1 cellular context compared by ENCODE assay signal in the genomic region with DNA sequence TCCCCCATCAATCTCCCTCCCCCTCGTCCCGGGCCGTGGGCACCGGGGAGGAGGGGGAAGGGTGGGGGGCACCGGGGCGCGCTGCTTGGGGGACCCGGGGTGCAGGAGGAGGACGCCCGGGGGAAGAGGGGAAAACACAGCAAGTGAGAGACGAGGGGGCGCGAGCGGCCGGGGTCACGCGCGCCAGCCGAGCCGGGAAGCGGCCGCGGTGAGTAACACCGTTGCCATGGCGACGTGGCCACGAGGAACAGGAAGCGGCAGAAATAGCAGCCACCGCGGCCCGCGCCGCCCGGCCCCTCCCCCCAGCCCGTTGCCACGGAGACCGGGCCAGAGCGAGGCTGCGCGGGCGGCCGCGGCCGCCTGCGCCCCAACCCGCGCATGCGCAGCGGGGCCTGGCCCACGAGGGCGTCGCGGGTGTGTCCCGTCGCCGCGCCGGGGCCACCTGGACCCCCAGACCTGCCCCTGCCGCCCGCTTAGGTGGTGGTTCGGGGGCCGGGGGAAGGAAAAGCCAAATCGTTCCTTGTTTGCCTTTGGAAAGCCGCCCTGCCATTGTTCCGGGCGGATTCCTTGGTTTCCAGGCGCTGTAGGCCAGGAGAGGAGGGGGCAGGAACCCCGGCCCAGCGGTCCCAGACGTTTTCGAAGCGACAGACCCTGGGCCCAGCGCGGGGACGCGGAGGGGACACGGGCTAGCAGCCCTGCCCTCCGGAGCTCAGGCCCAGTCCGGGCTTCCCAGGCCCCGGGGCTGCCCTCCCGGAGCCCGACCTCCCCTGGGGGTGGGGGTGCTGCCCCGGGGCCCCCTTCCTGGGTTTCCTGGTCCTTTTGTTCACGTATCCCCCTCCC.
TF ChIP-seq lines count a peak whose summit lies in the region.

No MANE protein-coding gene starts in this region.

TF ChIP-seq in HepG2, 621 proteins besides CTCF, POLR2A, EP300 and RAD21 (continued from another document and continues in another):
- 0 out of 2 replicates have a peak, but pooled peaks have one; percentile 16 for TF ChIP-seq ZBTB10 (CRISPR knock-in tag; IDR thresholded peaks at IDR 0.05; ENCODE audit: borderline replicate concordance)
- TF ChIP-seq, protein P1, sequence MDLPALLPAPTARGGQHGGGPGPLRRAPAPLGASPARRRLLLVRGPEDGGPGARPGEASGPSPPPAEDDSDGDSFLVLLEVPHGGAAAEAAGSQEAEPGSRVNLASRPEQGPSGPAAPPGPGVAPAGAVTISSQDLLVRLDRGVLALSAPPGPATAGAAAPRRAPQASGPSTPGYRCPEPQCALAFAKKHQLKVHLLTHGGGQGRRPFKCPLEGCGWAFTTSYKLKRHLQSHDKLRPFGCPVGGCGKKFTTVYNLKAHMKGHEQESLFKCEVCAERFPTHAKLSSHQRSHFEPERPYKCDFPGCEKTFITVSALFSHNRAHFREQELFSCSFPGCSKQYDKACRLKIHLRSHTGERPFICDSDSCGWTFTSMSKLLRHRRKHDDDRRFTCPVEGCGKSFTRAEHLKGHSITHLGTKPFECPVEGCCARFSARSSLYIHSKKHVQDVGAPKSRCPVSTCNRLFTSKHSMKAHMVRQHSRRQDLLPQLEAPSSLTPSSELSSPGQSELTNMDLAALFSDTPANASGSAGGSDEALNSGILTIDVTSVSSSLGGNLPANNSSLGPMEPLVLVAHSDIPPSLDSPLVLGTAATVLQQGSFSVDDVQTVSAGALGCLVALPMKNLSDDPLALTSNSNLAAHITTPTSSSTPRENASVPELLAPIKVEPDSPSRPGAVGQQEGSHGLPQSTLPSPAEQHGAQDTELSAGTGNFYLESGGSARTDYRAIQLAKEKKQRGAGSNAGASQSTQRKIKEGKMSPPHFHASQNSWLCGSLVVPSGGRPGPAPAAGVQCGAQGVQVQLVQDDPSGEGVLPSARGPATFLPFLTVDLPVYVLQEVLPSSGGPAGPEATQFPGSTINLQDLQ (CRISPR knock-in tag; IDR thresholded peaks at IDR 0.05), result no peak
- peak; percentile 68; the same call in 1 of the 2 replicates for TF ChIP-seq HOXD1 (CRISPR knock-in tag; IDR thresholded peaks at IDR 0.05)
- TF ChIP-seq, protein P2, sequence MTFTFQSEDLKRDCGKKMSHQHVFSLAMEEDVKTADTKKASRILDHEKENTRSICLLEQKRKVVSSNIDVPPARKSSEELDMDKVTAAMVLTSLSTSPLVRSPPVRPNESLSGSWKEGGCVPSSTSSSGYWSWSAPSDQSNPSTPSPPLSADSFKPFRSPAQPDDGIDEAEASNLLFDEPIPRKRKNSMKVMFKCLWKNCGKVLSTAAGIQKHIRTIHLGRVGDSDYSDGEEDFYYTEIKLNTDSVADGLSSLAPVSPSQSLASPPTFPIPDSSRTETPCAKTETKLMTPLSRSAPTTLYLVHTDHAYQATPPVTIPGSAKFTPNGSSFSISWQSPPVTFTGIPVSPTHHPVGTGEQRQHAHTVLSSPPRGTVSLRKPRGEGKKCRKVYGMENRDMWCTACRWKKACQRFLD (CRISPR knock-in tag; IDR thresholded peaks at IDR 0.05; ENCODE audit: borderline replicate concordance), result no peak; the same call in 1 of the 2 replicates
- TF ChIP-seq ZNF724P (CRISPR knock-in tag; IDR thresholded peaks at IDR 0.05; ENCODE audit: borderline replicate concordance), result no peak
- 0 out of 2 replicates have a peak, but pooled peaks have one; percentile 10 for TF ChIP-seq ZNF124 (CRISPR knock-in tag; IDR thresholded peaks at IDR 0.05)
- TF ChIP-seq ZNF607 (CRISPR knock-in tag; IDR thresholded peaks at IDR 0.05; ENCODE audit: borderline replicate concordance), result no peak
- no peak for TF ChIP-seq STAT6 (CRISPR knock-in tag; IDR thresholded peaks at IDR 0.05; ENCODE audit: borderline replicate concordance)
- no peak; the same call in 1 of the 2 replicates for TF ChIP-seq HBP1 (CRISPR knock-in tag; IDR thresholded peaks at IDR 0.05; ENCODE audit: low read depth)
- TF ChIP-seq CEBPG (CRISPR knock-in tag; IDR thresholded peaks at IDR 0.05), result no peak
- no peak; the same call in none of the 2 replicates for TF ChIP-seq SPEN (CRISPR knock-in tag; IDR thresholded peaks at IDR 0.05; ENCODE audit: low read depth)
- TF ChIP-seq ZNF101 (CRISPR knock-in tag; IDR thresholded peaks at IDR 0.05; ENCODE audit: borderline replicate concordance, low read depth), result no peak
- no peak for TF ChIP-seq ZNF567 (CRISPR knock-in tag; IDR thresholded peaks at IDR 0.05; ENCODE audit: borderline replicate concordance)
- TF ChIP-seq DR1 (CRISPR knock-in tag; IDR thresholded peaks at IDR 0.05), result no peak
- TF ChIP-seq ZNF83 (CRISPR knock-in tag; IDR thresholded peaks at IDR 0.05; ENCODE audit: borderline replicate concordance), result 0 out of 2 replicates have a peak, but pooled peaks have one; percentile 23
- no peak for TF ChIP-seq ZFP36L1 (CRISPR knock-in tag; IDR thresholded peaks at IDR 0.05)
- 0 out of 2 replicates have a peak, but pooled peaks have one; percentile 60 for TF ChIP-seq ZNF546 (CRISPR knock-in tag; conservative IDR thresholded peaks at IDR 0.05)
- no peak for TF ChIP-seq HMG20B (CRISPR knock-in tag; conservative IDR thresholded peaks at IDR 0.05)
- no peak for TF ChIP-seq HMG20A (CRISPR knock-in tag; IDR thresholded peaks at IDR 0.05; ENCODE audit: borderline replicate concordance)
- no peak for TF ChIP-seq PCBP2 (optimal IDR thresholded peaks at IDR 0.05; ENCODE audit: low read depth, low read length, poor library complexity, severe bottlenecking)
- TF ChIP-seq, protein P3, sequence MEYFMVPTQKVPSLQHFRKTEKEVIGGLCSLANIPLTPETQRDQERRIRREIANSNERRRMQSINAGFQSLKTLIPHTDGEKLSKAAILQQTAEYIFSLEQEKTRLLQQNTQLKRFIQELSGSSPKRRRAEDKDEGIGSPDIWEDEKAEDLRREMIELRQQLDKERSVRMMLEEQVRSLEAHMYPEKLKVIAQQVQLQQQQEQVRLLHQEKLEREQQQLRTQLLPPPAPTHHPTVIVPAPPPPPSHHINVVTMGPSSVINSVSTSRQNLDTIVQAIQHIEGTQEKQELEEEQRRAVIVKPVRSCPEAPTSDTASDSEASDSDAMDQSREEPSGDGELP (IDR thresholded peaks at IDR 0.05; ENCODE audit: borderline replicate concordance, low read depth), result no peak; the same call in 1 of the 2 replicates
- TF ChIP-seq ZNF317 (CRISPR knock-in tag; IDR thresholded peaks at IDR 0.05), result no peak
- TF ChIP-seq RXRA (CRISPR knock-in tag; IDR thresholded peaks at IDR 0.05), result no peak; the same call in 1 of the 2 replicates
- TF ChIP-seq, protein P4, sequence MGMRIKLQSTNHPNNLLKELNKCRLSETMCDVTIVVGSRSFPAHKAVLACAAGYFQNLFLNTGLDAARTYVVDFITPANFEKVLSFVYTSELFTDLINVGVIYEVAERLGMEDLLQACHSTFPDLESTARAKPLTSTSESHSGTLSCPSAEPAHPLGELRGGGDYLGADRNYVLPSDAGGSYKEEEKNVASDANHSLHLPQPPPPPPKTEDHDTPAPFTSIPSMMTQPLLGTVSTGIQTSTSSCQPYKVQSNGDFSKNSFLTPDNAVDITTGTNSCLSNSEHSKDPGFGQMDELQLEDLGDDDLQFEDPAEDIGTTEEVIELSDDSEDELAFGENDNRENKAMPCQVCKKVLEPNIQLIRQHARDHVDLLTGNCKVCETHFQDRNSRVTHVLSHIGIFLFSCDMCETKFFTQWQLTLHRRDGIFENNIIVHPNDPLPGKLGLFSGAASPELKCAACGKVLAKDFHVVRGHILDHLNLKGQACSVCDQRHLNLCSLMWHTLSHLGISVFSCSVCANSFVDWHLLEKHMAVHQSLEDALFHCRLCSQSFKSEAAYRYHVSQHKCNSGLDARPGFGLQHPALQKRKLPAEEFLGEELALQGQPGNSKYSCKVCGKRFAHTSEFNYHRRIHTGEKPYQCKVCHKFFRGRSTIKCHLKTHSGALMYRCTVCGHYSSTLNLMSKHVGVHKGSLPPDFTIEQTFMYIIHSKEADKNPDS (CRISPR knock-in tag; IDR thresholded peaks at IDR 0.05), result no peak
- TF ChIP-seq, protein P5, sequence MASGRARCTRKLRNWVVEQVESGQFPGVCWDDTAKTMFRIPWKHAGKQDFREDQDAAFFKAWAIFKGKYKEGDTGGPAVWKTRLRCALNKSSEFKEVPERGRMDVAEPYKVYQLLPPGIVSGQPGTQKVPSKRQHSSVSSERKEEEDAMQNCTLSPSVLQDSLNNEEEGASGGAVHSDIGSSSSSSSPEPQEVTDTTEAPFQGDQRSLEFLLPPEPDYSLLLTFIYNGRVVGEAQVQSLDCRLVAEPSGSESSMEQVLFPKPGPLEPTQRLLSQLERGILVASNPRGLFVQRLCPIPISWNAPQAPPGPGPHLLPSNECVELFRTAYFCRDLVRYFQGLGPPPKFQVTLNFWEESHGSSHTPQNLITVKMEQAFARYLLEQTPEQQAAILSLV (CRISPR knock-in tag; IDR thresholded peaks at IDR 0.05; ENCODE audit: borderline replicate concordance), result no peak
- TF ChIP-seq REPIN1 (CRISPR knock-in tag; IDR thresholded peaks at IDR 0.05; ENCODE audit: borderline replicate concordance, low read depth), result peak; percentile 36; the same call in 1 of the 2 replicates
- TF ChIP-seq FOXO1 (CRISPR knock-in tag; IDR thresholded peaks at IDR 0.05), result no peak
- no peak for TF ChIP-seq ZNF674 (CRISPR knock-in tag; IDR thresholded peaks at IDR 0.05; ENCODE audit: low read depth)
- TF ChIP-seq ZBTB21 (CRISPR knock-in tag; IDR thresholded peaks at IDR 0.05), result no peak
- TF ChIP-seq SAFB2 (CRISPR knock-in tag; IDR thresholded peaks at IDR 0.05; ENCODE audit: borderline replicate concordance, low read depth), result 0 out of 2 replicates have a peak, but pooled peaks have one; percentile 63
- TF ChIP-seq TFDP2 (CRISPR knock-in tag; IDR thresholded peaks at IDR 0.05), result peak; percentile 45
- TF ChIP-seq ZNF569 (CRISPR knock-in tag; IDR thresholded peaks at IDR 0.05; ENCODE audit: borderline replicate concordance), result no peak
- TF ChIP-seq, protein P6, sequence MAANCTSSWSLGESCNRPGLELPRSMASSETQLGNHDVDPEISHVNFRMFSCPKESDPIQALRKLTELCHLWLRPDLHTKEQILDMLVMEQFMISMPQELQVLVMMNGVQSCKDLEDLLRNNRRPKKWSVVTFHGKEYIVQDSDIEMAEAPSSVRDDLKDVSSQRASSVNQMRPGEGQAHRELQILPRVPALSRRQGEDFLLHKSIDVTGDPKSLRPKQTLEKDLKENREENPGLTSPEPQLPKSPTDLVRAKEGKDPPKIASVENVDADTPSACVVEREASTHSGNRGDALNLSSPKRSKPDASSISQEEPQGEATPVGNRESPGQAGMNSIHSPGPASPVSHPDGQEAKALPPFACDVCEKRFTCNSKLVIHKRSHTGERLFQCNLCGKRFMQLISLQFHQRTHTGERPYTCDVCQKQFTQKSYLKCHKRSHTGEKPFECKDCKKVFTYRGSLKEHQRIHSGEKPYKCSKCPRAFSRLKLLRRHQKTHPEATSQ (CRISPR knock-in tag; IDR thresholded peaks at IDR 0.05; ENCODE audit: borderline replicate concordance), result no peak
- no peak for TF ChIP-seq SNRNP70 (IDR thresholded peaks at IDR 0.05; ENCODE audit: low read depth, low read length)
- TF ChIP-seq ZNF629 (CRISPR knock-in tag; conservative IDR thresholded peaks at IDR 0.05), result no peak
- no peak for TF ChIP-seq ZNF816 (CRISPR knock-in tag; IDR thresholded peaks at IDR 0.05; ENCODE audit: borderline replicate concordance)
- TF ChIP-seq ZNF263 (CRISPR knock-in tag; IDR thresholded peaks at IDR 0.05), result no peak
- TF ChIP-seq TP53 (CRISPR knock-in tag; conservative IDR thresholded peaks at IDR 0.05), result 0 out of 2 replicates have a peak, but pooled peaks have one; percentile 22
- no peak for TF ChIP-seq ZNF335 (CRISPR knock-in tag; IDR thresholded peaks at IDR 0.05)
